Comparison of ENCODE assay signal across 1 cellular context in genomic region chr16:67842509-67843342, GRCh38.
TF ChIP-seq lines count a peak whose summit lies in the region.

No MANE protein-coding gene starts in this region.

TF ChIP-seq in K562, 482 proteins besides CTCF, POLR2A, EP300 and RAD21 (continues in another document):
- TF ChIP-seq ZNF75A (CRISPR knock-in tag; IDR thresholded peaks at IDR 0.05) (no peak), ZNF398 (CRISPR knock-in tag; IDR thresholded peaks at IDR 0.05) (no peak), FOXP1 (CRISPR knock-in tag; IDR thresholded peaks at IDR 0.05) (peak; percentile 52; the same call in 1 of the 2 replicates), POU5F1 (IDR thresholded peaks at IDR 0.05; ENCODE audit: borderline replicate concordance, low read depth, low read length, partially characterized antibody) (no peak), BRD9 (IDR thresholded peaks at IDR 0.05; ENCODE audit: low read depth, partially characterized antibody) (no peak), PHF21A (IDR thresholded peaks at IDR 0.05; ENCODE audit: borderline replicate concordance, low read depth) (no peak), SMAD4 (CRISPR knock-in tag; conservative IDR thresholded peaks at IDR 0.05) (0 out of 2 replicates have a peak, but pooled peaks have one; percentile 9), NCOA6 (IDR thresholded peaks at IDR 0.05) (peak; percentile 70), ZNF253 (CRISPR knock-in tag; conservative IDR thresholded peaks at IDR 0.05) (no peak), MBD1 (CRISPR knock-in tag; IDR thresholded peaks at IDR 0.05) (peak; percentile 70), ZNF143 (CRISPR knock-in tag; IDR thresholded peaks at IDR 0.05) (peak; percentile 59), TFAP4 (CRISPR knock-in tag; IDR thresholded peaks at IDR 0.05; ENCODE audit: borderline replicate concordance) (peak; percentile 49; the same call in 1 of the 2 replicates), ZBTB33 (CRISPR knock-in tag; IDR thresholded peaks at IDR 0.05) (peak; percentile 100), KDM4B (IDR thresholded peaks at IDR 0.05; ENCODE audit: borderline replicate concordance in 2 of 2, low read depth in 1 of 2) (no peak), E2F6 (IDR thresholded peaks at IDR 0.05; ENCODE audit: borderline replicate concordance in 1 of 2, extremely low read depth in 1 of 2, insufficient read depth in 1 of 2, insufficient read length in 1 of 2, low read depth in 1 of 2, low read length in 1 of 2, poor library complexity in 1 of 2, severe bottlenecking in 1 of 2) (peak; percentile 50 to 71), PRPF4 (IDR thresholded peaks at IDR 0.05; ENCODE audit: insufficient read depth, low read depth, low read length, poor library complexity, severe bottlenecking) (no peak), SIN3A (IDR thresholded peaks at IDR 0.05; ENCODE audit: borderline replicate concordance in 2 of 2, control insufficient read depth in 1 of 2, low read depth in 2 of 2, low read length in 2 of 2) (no peak), AFF4 (CRISPR knock-in tag; IDR thresholded peaks at IDR 0.05) (no peak), FOXM1 (IDR thresholded peaks at IDR 0.05; ENCODE audit: low read depth) (no peak), FOXM1 (CRISPR knock-in tag; IDR thresholded peaks at IDR 0.05; ENCODE audit: low read depth) (peak; percentile 26; the same call in 1 of the 2 replicates), ZNF764 (CRISPR knock-in tag; IDR thresholded peaks at IDR 0.05; ENCODE audit: low read depth) (no peak), GABPB1 (CRISPR knock-in tag; IDR thresholded peaks at IDR 0.05) (no peak), USF1 (CRISPR knock-in tag; IDR thresholded peaks at IDR 0.05) (peak; percentile 7; the same call in 1 of the 2 replicates), ELK3 (CRISPR knock-in tag; IDR thresholded peaks at IDR 0.05) (no peak), MITF (IDR thresholded peaks at IDR 0.05) (no peak), ZNF512 (tag; IDR thresholded peaks at IDR 0.05) (no peak), TEAD1 (CRISPR knock-in tag; IDR thresholded peaks at IDR 0.05) (0 out of 4 replicates have a peak, but pooled peaks of 1 of the 2 experiments have one; percentile 49), ATF3 (IDR thresholded peaks at IDR 0.05) (peak; percentile 82), ATF3 (CRISPR knock-in tag; conservative IDR thresholded peaks at IDR 0.05) (no peak), ZNF263 (CRISPR knock-in tag; IDR thresholded peaks at IDR 0.05; ENCODE audit: borderline replicate concordance) (0 out of 2 replicates have a peak, but pooled peaks have one; percentile 30), STAT5A (IDR thresholded peaks at IDR 0.05; ENCODE audit: borderline replicate concordance, low read length) (no peak), ZFX (CRISPR knock-in tag; IDR thresholded peaks at IDR 0.05) (peak; percentile 3; the same call in 1 of the 2 replicates), NFIC (IDR thresholded peaks at IDR 0.05) (peak; percentile 56), IRF9 (tag; IDR thresholded peaks at IDR 0.05) (no peak)
